8 cellular contexts compared by ENCODE assay signal in the genomic region with DNA sequence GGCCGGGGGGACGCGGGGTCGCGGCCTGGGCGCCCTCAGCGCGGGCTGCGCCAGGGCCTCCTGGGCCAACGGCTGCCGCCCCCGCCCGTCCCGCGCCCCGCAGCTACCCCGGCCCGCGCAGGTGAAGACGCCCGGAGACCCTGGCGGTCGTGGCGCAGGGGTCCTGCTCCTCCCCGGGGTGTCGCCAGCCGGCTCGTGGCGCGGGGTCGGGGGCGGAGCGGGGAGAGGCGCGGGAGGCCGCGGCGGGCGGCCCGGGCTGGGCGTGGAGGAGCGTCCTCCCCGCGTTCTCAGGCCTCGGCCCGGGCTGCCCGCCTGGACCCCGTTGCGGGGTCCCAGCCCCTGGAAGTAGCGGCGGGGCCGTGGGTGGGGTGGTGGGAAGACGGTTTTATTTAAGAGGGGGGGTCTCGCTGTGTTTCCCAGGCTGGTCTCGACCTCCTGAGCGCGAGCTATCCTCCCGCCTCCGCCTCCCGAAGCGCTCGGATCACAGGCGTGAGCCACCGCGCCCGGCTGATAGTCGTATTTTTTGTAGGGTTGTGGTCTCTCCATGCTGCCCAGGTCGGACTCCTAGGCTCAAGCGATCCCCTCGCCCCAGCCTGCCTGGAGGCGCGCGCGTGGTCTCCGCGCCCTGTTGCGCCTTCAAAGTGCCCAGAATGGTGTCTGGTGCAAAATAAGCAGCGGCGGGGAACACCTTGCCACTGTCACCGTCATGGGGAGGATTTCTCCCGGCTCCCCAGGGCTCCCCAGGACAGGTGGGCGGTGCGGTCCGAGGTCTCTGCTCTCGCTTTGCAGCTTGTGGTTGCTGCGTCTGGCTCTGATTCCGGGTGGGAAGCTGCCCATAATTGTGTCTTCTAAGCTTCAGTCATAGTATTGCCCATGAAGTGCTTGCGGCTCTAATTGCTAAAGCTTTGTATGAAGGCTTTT. TPM values are rescaled to one million over a fixed set of nuclear protein-coding genes. Genes with fewer than 3 reads are reported as not detected.
DNase-seq lines count a peak whose midpoint lies in the region; ATAC-seq and TF ChIP-seq lines count a peak whose summit lies in the region.

No MANE protein-coding gene starts in this region.

- DNase-seq in CD1c-positive myeloid dendritic cell (ENCODE audit: extremely low spot score) (peak; percentile 38), WERI-Rb-1 (no peak), dorsolateral prefrontal cortex (peak in 2 of 10 donors; percentile 28 to 59), tibial artery (no peak), NCI-H1436 (lab: John Stamatoyannopoulos, UW) (no peak)

- H3K4me1 ChIP-seq in HUES64 (ENCODE audit: insufficient read depth, low read length) = peaks cover 19% of the 10 kb centered on the region
- peaks cover 26 to 58% of the 10 kb centered on the region in 2 donors for H3K4me1 ChIP-seq in muscle layer of duodenum (ENCODE audit: control insufficient read depth in 1 of 2, insufficient read depth in 2 of 2, low read length in 2 of 2)
- H3K4me1 ChIP-seq in tibial artery = peaks cover 5 to 75% (median 52%) of the 10 kb centered on the region in 4 donors

- H3K27ac ChIP-seq in HUES64 (ENCODE audit: low read depth, low read length) = peak overlapping the region; percentile 29; the same call in 1 of the 2 replicates
- peak overlapping the region; percentile 85 for H3K27ac ChIP-seq in WERI-Rb-1
- peak overlapping the region in 36 of 59 donors; percentile 5 to 84 (median 52) for H3K27ac ChIP-seq in dorsolateral prefrontal cortex
- peak overlapping the region; percentile 75 for H3K27ac ChIP-seq in muscle layer of duodenum (ENCODE audit: low read length)
- peak overlapping the region; percentile 95 to 97 for H3K27ac ChIP-seq in tibial artery

- peak; percentile 10 for ATAC-seq in GM19467 (IDR thresholded peaks at IDR 0.05; ENCODE audit: unreplicated experiment)

- TF ChIP-seq CTCF in WERI-Rb-1 (IDR thresholded peaks at IDR 0.05; ENCODE audit: low read depth, low read length) (no peak), dorsolateral prefrontal cortex (IDR thresholded peaks at IDR 0.05 in 54 of 56, conservative IDR thresholded peaks at IDR 0.05 in 2 of 56; ENCODE audit: low read depth in 1 of 56, partially characterized antibody in 56 of 56) (no peak), tibial artery (IDR thresholded peaks at IDR 0.05) (no peak)

- WGBS in HUES64 = under 1% methylated on average over 88 of the region's 88 CpGs

- H3K36me3 ChIP-seq in HUES64 (ENCODE audit: insufficient read depth, low read length) (no peaks in the 10 kb centered on the region), WERI-Rb-1 (peaks cover 24% of the 10 kb centered on the region), muscle layer of duodenum (ENCODE audit: control insufficient read depth in 1 of 2, insufficient read depth in 2 of 2, low read length in 2 of 2) (peaks cover 0 to 4% of the 10 kb centered on the region in 2 donors), tibial artery (no peaks in the 10 kb centered on the region)

- H3K9me3 ChIP-seq in HUES64 (ENCODE audit: insufficient read depth, low read depth, low read length) = no peaks in the 10 kb centered on the region
- H3K9me3 ChIP-seq in WERI-Rb-1 (ENCODE audit: severe bottlenecking) = peaks cover 3% of the 10 kb centered on the region
- no peaks in the 10 kb centered on the region for H3K9me3 ChIP-seq in muscle layer of duodenum (ENCODE audit: control insufficient read depth in 1 of 2, low read length in 2 of 2)
- H3K9me3 ChIP-seq in tibial artery = no peaks in the 10 kb centered on the region

- intact Hi-C loops in dorsolateral prefrontal cortex (cut with DNase I) (loop anchor here in 1 of 2 donors (5.0 to 10.0 kb wide), 2 partner anchors 55 to 158 kb away; partner anchors contain the start of gene COX19), tibial artery (cut with DNase I; ENCODE audit: low total_unique reads) (loop anchor here (10.0 kb wide), 1 partner anchor 58 kb away; the partner anchor contains the start of gene GET4)

- peak overlapping the region; percentile 65 for H3K9ac ChIP-seq in HUES64 (ENCODE audit: low read depth, low read length)

- H3K27me3 ChIP-seq in HUES64 (ENCODE audit: insufficient read depth, low read length) (no peaks in the 10 kb centered on the region), WERI-Rb-1 (ENCODE audit: insufficient read depth, low read depth, severe bottlenecking) (no peaks in the 10 kb centered on the region), dorsolateral prefrontal cortex (no peaks in the 10 kb centered on the region), muscle layer of duodenum (ENCODE audit: low read depth, low read length) (no peaks in the 10 kb centered on the region), tibial artery (no peaks in the 10 kb centered on the region)

- H3K4me3 ChIP-seq in HUES64 (ENCODE audit: low read length) (peak overlapping the region; percentile 80), WERI-Rb-1 (ENCODE audit: low read depth, low read length) (peak overlapping the region; percentile 93), dorsolateral prefrontal cortex (peak overlapping the region; percentile 48 to 94 (median 78)), muscle layer of duodenum (ENCODE audit: low read depth in 1 of 2, low read length in 2 of 2) (peak overlapping the region; percentile 82 to 86), tibial artery (peak overlapping the region; percentile 96 to 97)

RNA-seq across cellular contexts. Expression of gene SUN1, which starts 15.3 kb away (rescaled TPM):
- 52.1 TPM for polyA plus RNA-seq in HUES64 (2013, experiment 1 of 2)
- 54.1 TPM for polyA plus RNA-seq in HUES64 (2013, experiment 2 of 2)
- total RNA-seq in dorsolateral prefrontal cortex = 100 to 1,000 TPM; 114 to 221 (median 159) TPM

RNA-seq across cellular contexts. Expression of gene GET4, which starts 59.3 kb away (rescaled TPM):
- 46.5 TPM for polyA plus RNA-seq in HUES64 (2013, experiment 1 of 2)
- polyA plus RNA-seq in HUES64 (2013, experiment 2 of 2) = 44.1 TPM
- total RNA-seq in dorsolateral prefrontal cortex = 10 to 100 TPM; 25.4 to 54.1 (median 40.7) TPM

Comparison
In these comparisons a context has a peak if more than half of its experiments do, and no peak if none do; other contexts are left out.
1. H3K27ac ChIP-seq: peak in every context shown above with its lines; median percentile 96 in tibial artery; 85 in WERI-Rb-1; 75 in muscle layer of duodenum; 52 in dorsolateral prefrontal cortex; 29 in HUES64.